ENCODE assay signal across 1 cellular context in the genomic region with DNA sequence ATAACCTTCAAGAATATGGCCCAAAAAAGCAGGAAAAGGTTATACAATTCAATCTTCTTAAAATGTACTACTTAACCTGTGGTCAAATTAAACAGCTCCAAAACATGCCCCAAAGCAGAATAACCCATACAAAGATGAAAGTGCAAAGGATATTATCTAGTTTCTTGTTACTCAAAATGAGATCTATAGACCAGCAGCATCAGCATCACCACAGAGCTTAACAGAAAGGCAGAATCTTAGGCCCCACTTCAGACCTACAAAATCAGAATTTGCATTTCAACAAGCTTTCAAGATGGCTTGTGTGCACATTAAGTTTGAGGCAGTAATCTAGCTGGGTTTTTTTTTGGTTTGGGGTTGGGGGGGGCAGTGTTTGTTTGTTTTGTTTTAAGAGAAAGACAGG.
TF ChIP-seq lines count a peak whose summit lies in the region.

No MANE protein-coding gene starts in this region.

TF ChIP-seq in GM23338, 12 proteins besides CTCF, POLR2A, EP300 and RAD21 (continued from another document):
- TF ChIP-seq, protein P1, sequence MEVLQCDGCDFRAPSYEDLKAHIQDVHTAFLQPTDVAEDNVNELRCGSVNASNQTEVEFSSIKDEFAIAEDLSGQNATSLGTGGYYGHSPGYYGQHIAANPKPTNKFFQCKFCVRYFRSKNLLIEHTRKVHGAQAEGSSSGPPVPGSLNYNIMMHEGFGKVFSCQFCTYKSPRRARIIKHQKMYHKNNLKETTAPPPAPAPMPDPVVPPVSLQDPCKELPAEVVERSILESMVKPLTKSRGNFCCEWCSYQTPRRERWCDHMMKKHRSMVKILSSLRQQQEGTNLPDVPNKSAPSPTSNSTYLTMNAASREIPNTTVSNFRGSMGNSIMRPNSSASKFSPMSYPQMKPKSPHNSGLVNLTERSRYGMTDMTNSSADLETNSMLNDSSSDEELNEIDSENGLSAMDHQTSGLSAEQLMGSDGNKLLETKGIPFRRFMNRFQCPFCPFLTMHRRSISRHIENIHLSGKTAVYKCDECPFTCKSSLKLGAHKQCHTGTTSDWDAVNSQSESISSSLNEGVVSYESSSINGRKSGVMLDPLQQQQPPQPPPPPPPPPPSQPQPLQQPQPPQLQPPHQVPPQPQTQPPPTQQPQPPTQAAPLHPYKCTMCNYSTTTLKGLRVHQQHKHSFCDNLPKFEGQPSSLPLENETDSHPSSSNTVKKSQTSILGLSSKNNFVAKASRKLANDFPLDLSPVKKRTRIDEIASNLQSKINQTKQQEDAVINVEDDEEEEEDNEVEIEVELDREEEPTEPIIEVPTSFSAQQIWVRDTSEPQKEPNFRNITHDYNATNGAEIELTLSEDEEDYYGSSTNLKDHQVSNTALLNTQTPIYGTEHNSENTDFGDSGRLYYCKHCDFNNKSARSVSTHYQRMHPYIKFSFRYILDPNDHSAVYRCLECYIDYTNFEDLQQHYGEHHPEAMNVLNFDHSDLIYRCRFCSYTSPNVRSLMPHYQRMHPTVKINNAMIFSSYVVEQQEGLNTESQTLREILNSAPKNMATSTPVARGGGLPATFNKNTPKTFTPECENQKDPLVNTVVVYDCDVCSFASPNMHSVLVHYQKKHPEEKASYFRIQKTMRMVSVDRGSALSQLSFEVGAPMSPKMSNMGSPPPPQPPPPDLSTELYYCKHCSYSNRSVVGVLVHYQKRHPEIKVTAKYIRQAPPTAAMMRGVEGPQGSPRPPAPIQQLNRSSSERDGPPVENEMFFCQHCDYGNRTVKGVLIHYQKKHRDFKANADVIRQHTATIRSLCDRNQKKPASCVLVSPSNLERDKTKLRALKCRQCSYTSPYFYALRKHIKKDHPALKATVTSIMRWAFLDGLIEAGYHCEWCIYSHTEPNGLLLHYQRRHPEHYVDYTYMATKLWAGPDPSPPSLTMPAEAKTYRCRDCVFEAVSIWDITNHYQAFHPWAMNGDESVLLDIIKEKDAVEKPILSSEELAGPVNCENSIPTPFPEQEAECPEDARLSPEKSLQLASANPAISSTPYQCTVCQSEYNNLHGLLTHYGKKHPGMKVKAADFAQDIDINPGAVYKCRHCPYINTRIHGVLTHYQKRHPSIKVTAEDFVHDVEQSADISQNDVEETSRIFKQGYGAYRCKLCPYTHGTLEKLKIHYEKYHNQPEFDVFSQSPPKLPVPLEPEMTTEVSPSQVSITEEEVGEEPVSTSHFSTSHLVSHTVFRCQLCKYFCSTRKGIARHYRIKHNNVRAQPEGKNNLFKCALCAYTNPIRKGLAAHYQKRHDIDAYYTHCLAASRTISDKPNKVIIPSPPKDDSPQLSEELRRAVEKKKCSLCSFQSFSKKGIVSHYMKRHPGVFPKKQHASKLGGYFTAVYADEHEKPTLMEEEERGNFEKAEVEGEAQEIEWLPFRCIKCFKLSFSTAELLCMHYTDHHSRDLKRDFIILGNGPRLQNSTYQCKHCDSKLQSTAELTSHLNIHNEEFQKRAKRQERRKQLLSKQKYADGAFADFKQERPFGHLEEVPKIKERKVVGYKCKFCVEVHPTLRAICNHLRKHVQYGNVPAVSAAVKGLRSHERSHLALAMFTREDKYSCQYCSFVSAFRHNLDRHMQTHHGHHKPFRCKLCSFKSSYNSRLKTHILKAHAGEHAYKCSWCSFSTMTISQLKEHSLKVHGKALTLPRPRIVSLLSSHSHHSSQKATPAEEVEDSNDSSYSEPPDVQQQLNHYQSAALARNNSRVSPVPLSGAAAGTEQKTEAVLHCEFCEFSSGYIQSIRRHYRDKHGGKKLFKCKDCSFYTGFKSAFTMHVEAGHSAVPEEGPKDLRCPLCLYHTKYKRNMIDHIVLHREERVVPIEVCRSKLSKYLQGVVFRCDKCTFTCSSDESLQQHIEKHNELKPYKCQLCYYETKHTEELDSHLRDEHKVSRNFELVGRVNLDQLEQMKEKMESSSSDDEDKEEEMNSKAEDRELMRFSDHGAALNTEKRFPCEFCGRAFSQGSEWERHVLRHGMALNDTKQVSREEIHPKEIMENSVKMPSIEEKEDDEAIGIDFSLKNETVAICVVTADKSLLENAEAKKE (CRISPR knock-in tag; IDR thresholded peaks at IDR 0.05) = no peak
- no peak for TF ChIP-seq JUNB (IDR thresholded peaks at IDR 0.05; ENCODE audit: unreplicated experiment)
- TF ChIP-seq, protein P2, sequence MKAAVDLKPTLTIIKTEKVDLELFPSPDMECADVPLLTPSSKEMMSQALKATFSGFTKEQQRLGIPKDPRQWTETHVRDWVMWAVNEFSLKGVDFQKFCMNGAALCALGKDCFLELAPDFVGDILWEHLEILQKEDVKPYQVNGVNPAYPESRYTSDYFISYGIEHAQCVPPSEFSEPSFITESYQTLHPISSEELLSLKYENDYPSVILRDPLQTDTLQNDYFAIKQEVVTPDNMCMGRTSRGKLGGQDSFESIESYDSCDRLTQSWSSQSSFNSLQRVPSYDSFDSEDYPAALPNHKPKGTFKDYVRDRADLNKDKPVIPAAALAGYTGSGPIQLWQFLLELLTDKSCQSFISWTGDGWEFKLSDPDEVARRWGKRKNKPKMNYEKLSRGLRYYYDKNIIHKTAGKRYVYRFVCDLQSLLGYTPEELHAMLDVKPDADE (IDR thresholded peaks at IDR 0.05) = no peak
- no peak for TF ChIP-seq ZNF114 (CRISPR knock-in tag; IDR thresholded peaks at IDR 0.05)
- TF ChIP-seq ZNF331 (CRISPR knock-in tag; IDR thresholded peaks at IDR 0.05; ENCODE audit: low read depth) = no peak
- no peak for TF ChIP-seq CREB1 (CRISPR knock-in tag; IDR thresholded peaks at IDR 0.05; ENCODE audit: low read depth)
